8 cellular contexts compared by ENCODE assay signal in genomic region chr1:179293340-179294327, GRCh38. TPM values are rescaled to one million over a fixed set of nuclear protein-coding genes. Genes with fewer than 3 reads are reported as not detected.
A peak's percentile ranks its signal among the peaks of the same experiment; 100 is the strongest.
DNase-seq lines count a peak whose midpoint lies in the region; ATAC-seq lines count a peak whose summit lies in the region.

Gene SOAT1, plus strand, starts transcription at chr1:179293797. Its CDS starts 8,888 bp downstream, at chr1:179302685.

- H2AFZ ChIP-seq in mesenchymal stem cell (ENCODE audit: low read depth, low read length) = peak within 1 kb of the TSS; percentile 90

- no peaks in the 10 kb centered on the region for H3K79me1 ChIP-seq in mesenchymal stem cell (replicated peaks; ENCODE audit: low read length, poor library complexity, severe bottlenecking)

- H2AK5ac ChIP-seq in mesenchymal stem cell (ENCODE audit: low read length, severe bottlenecking) = no peak within 1 kb of the TSS

- peak within 1 kb of the TSS in 1 of 2 experiments; percentile 98 for H3K14ac ChIP-seq in mesenchymal stem cell (ENCODE audit: low read length in 2 of 2)

- peak within 1 kb of the TSS; percentile 69 to 93 for H3K18ac ChIP-seq in mesenchymal stem cell (ENCODE audit: low read depth in 1 of 2, low read length in 2 of 2)

- peak within 1 kb of the TSS; percentile 93 for H3K4me3 ChIP-seq in effector memory CD4-positive, alpha-beta T cell (ENCODE audit: insufficient read depth, low read depth, low read length, poor library complexity, severe bottlenecking)
- peak within 1 kb of the TSS; percentile 80 to 94 for H3K4me3 ChIP-seq in mesenchymal stem cell (ENCODE audit: insufficient read depth in 1 of 2, low read depth in 1 of 2, low read length in 2 of 2)

- no peaks in the 10 kb centered on the region for H3K27me3 ChIP-seq in effector memory CD4-positive, alpha-beta T cell (replicated peaks; ENCODE audit: control insufficient read depth, insufficient read depth, low read length, poor library complexity, severe bottlenecking)
- no peaks in the 10 kb centered on the region for H3K27me3 ChIP-seq in mesenchymal stem cell (ENCODE audit: control insufficient read depth in 1 of 2, insufficient read depth in 1 of 2, low read length in 2 of 2)

- H3K23ac ChIP-seq in mesenchymal stem cell (ENCODE audit: low read length in 2 of 2) = peak within 1 kb of the TSS in 1 of 2 experiments; percentile 98

- H3K4ac ChIP-seq in mesenchymal stem cell (ENCODE audit: low read depth in 1 of 2, low read length in 2 of 2) = peak within 1 kb of the TSS in 1 of 2 experiments; percentile 88

- no peaks in the 10 kb centered on the region for H3K36me3 ChIP-seq in effector memory CD4-positive, alpha-beta T cell (ENCODE audit: control insufficient read depth, insufficient read depth, low read length)
- peaks cover 0 to 16% of the 10 kb centered on the region in 2 experiments for H3K36me3 ChIP-seq in mesenchymal stem cell (ENCODE audit: control insufficient read depth in 1 of 2, insufficient read depth in 2 of 2, low read depth in 1 of 2, low read length in 2 of 2)

- peak; percentile 94 for ATAC-seq in GM19452 (IDR thresholded peaks at IDR 0.05; ENCODE audit: unreplicated experiment)

- POLR2A ChIA-PET in activated CD8-positive, alpha-beta memory T cell treated with anti-CD3 and anti-CD28 coated beads for 36 hours (lab: Charles Lee) = interaction anchor here (0.6 to 2.8 kb wide), 7 partner anchors 13 to 211 kb away, joined by 3 to 15 read pairs (median 4); partner anchors contain the start of genes AXDND1 and TOR3A

- peak within 1 kb of the TSS in 1 of 2 experiments; percentile 76 for H2BK12ac ChIP-seq in mesenchymal stem cell (ENCODE audit: low read length in 2 of 2)

- peak within 1 kb of the TSS; percentile 52 for H4K8ac ChIP-seq in mesenchymal stem cell (ENCODE audit: low read length)

- CTCF ChIA-PET in activated CD8-positive, alpha-beta memory T cell treated with anti-CD3 and anti-CD28 coated beads for 36 hours (lab: Charles Lee) = interaction anchor here (0.8 to 1.1 kb wide), 3 partner anchors 39 to 74 kb away, joined by 3 read pairs; no protein-coding TSS in a partner anchor

- no peak within 1 kb of the TSS for H4K91ac ChIP-seq in mesenchymal stem cell (ENCODE audit: low read length)

- peak within 1 kb of the TSS; percentile 76 for H3K4me2 ChIP-seq in mesenchymal stem cell (ENCODE audit: low read length, poor library complexity, severe bottlenecking)

- H3K27ac ChIP-seq in effector memory CD4-positive, alpha-beta T cell (ENCODE audit: insufficient read depth, low read length, poor library complexity, severe bottlenecking) = peak within 1 kb of the TSS; percentile 90
- peak within 1 kb of the TSS; percentile 65 for H3K27ac ChIP-seq in mesenchymal stem cell (ENCODE audit: low read length, poor library complexity, severe bottlenecking)

- peaks cover 27% of the 10 kb centered on the region for H3K4me1 ChIP-seq in effector memory CD4-positive, alpha-beta T cell (ENCODE audit: control insufficient read depth, insufficient read depth, low read length, poor library complexity, severe bottlenecking)
- peaks cover 4% of the 10 kb centered on the region for H3K4me1 ChIP-seq in mesenchymal stem cell (ENCODE audit: control insufficient read depth, insufficient read depth, low read depth, low read length)

- H3K9ac ChIP-seq in mesenchymal stem cell (ENCODE audit: low read length) = peak within 1 kb of the TSS; percentile 91

- under 1% methylated on average over 70 of the region's 71 CpGs for WGBS in mesenchymal stem cell

- DNase-seq in CMK (ENCODE audit: low read depth) (peak; percentile 84), HK-2 (ENCODE audit: unreplicated experiment) (peak; percentile 97), NK-92 (lab: John Stamatoyannopoulos, UW; ENCODE audit: unreplicated experiment) (peak; percentile 54), mesenchymal stem cell (peak; percentile 95)
- peak; percentile 87 to 92 (median 90) for DNase-seq in effector memory CD4-positive, alpha-beta T cell
- DNase-seq in stimulated activated CD8-positive, alpha-beta memory T cell treated with anti-CD3 and anti-CD28 coated beads, Interleukin-15, amount 100 ng/mL, for 1 hour (ENCODE audit: low read depth) = peak; percentile 86

- no peaks in the 10 kb centered on the region for H3K9me3 ChIP-seq in effector memory CD4-positive, alpha-beta T cell (ENCODE audit: control insufficient read depth, low read length)
- no peaks in the 10 kb centered on the region for H3K9me3 ChIP-seq in mesenchymal stem cell (ENCODE audit: control insufficient read depth, low read length)

- H2BK15ac ChIP-seq in mesenchymal stem cell (ENCODE audit: low read depth, poor library complexity, severe bottlenecking) = peak within 1 kb of the TSS; percentile 93

- H2BK5ac ChIP-seq in mesenchymal stem cell (ENCODE audit: low read depth, low read length, poor library complexity, severe bottlenecking) = peak within 1 kb of the TSS; percentile 35

- H2BK120ac ChIP-seq in mesenchymal stem cell (ENCODE audit: low read depth, low read length) = peak within 1 kb of the TSS; percentile 92

RNA-seq across cellular contexts. Expression of gene SOAT1, which starts in this region (rescaled TPM):
- total RNA-seq in activated CD8-positive, alpha-beta memory T cell treated with anti-CD3 and anti-CD28 coated beads for 36 hours = 10 to 100 TPM; 77.2 to 83.4 TPM
- polyA plus RNA-seq in mesenchymal stem cell (2013, experiment 1 of 2) = 40.5 TPM
- 42.9 TPM for polyA plus RNA-seq in mesenchymal stem cell (2013, experiment 2 of 2)

Comparison
In these comparisons a context has a peak if more than half of its experiments do, and no peak if none do; other contexts are left out.
1. Peak in every context shown above with its lines: DNase-seq, ATAC-seq, H3K4me3 ChIP-seq and H3K27ac ChIP-seq.